In genomic region chr2:205024822-205025518, GRCh38 we compare ENCODE assay signal across 8 cellular contexts.
DNase-seq lines count a peak whose midpoint lies in the region; ATAC-seq and TF ChIP-seq lines count a peak whose summit lies in the region.

No MANE protein-coding gene starts in this region.

- DNase-seq in Ammon's horn (ENCODE audit: low spot score) (peak; percentile 81), NCI-H1694 (lab: John Stamatoyannopoulos, UW) (peak; percentile 33), amygdala (lab: John Stamatoyannopoulos, UW) (peak in 31 of 56 donors; percentile 2 to 78 (median 27)), iPS-NIHi11 (ENCODE audit: low spot score) (peak; percentile 9), Karpas-422 (no peak), glutamatergic neuron (no peak)
- DNase-seq in stimulated activated CD4-positive, alpha-beta T cell treated with anti-CD3 and anti-CD28 coated beads, Interleukin-4, amount 100 ng/mL, for 24 hours = peak; percentile 54

- H3K9me2 ChIP-seq in Karpas-422 (replicated peaks; ENCODE audit: insufficient read depth, low read length) = no peaks in the 10 kb centered on the region

- H4K20me1 ChIP-seq in Karpas-422 (ENCODE audit: insufficient read depth, low read depth, low read length) = no peaks in the 10 kb centered on the region

- ATAC-seq in GM18909 (IDR thresholded peaks at IDR 0.05; ENCODE audit: poor library complexity, unreplicated experiment) = no peak

- no peaks in the 10 kb centered on the region for H3K9me3 Mint-ChIP-seq in glutamatergic neuron (ENCODE audit: unreplicated experiment)

- H3K36me3 ChIP-seq in Karpas-422 (ENCODE audit: insufficient read depth, low read length) = no peaks in the 10 kb centered on the region

- H3K27me3 Mint-ChIP-seq in glutamatergic neuron (ENCODE audit: unreplicated experiment) = no peaks in the 10 kb centered on the region

- no peaks in the 10 kb centered on the region for H3K36me3 Mint-ChIP-seq in glutamatergic neuron (ENCODE audit: unreplicated experiment)

- H3K4me3 ChIP-seq in Karpas-422 (ENCODE audit: low read length) = no peak overlapping the region

- H3K4me3 Mint-ChIP-seq in glutamatergic neuron (ENCODE audit: unreplicated experiment) = no peak overlapping the region

- no peaks in the 10 kb centered on the region for H3K27me3 ChIP-seq in Karpas-422 (ENCODE audit: low read length)

- no peak overlapping the region for H3K9ac ChIP-seq in Karpas-422 (ENCODE audit: low read length)

- no peak overlapping the region for H3K27ac Mint-ChIP-seq in glutamatergic neuron (ENCODE audit: unreplicated experiment)

- no peak for TF ChIP-seq CTCF in glutamatergic neuron (IDR thresholded peaks at IDR 0.05; ENCODE audit: partially characterized antibody, unreplicated experiment)

- no peaks in the 10 kb centered on the region for H3K9me3 ChIP-seq in Karpas-422 (ENCODE audit: low read length)

- H3K27ac ChIP-seq in Karpas-422 (ENCODE audit: low read length) = no peak overlapping the region

- H3K4me1 ChIP-seq in Karpas-422 (ENCODE audit: low read length) = no peaks in the 10 kb centered on the region

- H3K4me1 Mint-ChIP-seq in glutamatergic neuron (ENCODE audit: low read depth, unreplicated experiment) = no peaks in the 10 kb centered on the region

- H2AFZ ChIP-seq in Karpas-422 (ENCODE audit: low read length) = no peak overlapping the region

- H3K79me2 ChIP-seq in Karpas-422 (ENCODE audit: low read length) = no peaks in the 10 kb centered on the region

- H3K4me2 ChIP-seq in Karpas-422 (ENCODE audit: low read depth, low read length, poor library complexity, severe bottlenecking) = no peak overlapping the region

Comparison
In these comparisons a context has a peak if more than half of its experiments do, and no peak if none do; other contexts are left out.
1. DNase-seq: peak in Ammon's horn (single experiment), NCI-H1694 (single experiment), amygdala (31 of 56), iPS-NIHi11 (single experiment) and stimulated activated CD4-positive, alpha-beta T cell treated with anti-CD3 and anti-CD28 coated beads, Interleukin-4, amount 100 ng/mL, for 24 hours (single experiment); none in Karpas-422 (single experiment) and glutamatergic neuron (single experiment).